Comparison of ENCODE assay signal across 22 cellular contexts in the genomic region with DNA sequence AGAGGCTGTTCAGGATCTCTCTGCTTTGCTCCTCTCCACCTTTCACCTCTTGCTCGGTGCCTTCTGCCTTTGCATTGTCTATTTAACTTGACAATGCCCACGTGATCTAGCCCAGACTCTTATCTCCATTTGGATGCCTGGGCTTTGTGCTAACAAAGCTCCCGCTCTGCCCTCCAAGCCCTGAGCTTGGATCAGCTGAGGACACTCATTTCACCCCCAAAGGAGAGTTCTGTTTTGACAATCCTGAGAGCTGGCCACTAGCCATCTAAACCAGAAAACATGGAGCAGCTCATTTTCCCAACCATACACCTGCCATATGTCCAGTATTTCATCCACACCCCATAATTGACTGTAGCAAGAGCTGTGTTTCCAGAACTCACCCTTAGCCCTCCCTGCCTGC. TPM values are rescaled to one million over a fixed set of nuclear protein-coding genes. Genes with fewer than 3 reads are reported as not detected.
DNase-seq lines count a peak whose midpoint lies in the region; ATAC-seq and TF ChIP-seq lines count a peak whose summit lies in the region.
"Had no signal": no experiment of that assay in that cellular context is flagged by ENCODE, and none has a peak within 500 bp of the region (broad histone marks: within the 10 kb centered on the region; RNA-seq: fewer than 3 reads in every experiment).

No MANE protein-coding gene starts in this region.

- H3K4me3 Mint-ChIP-seq in GM23338 (peak overlapping the region; percentile 26; the same call in 2 of the 3 replicates), chondrocyte (ENCODE audit: unreplicated experiment) (no peak overlapping the region), neural progenitor cell (no peak overlapping the region)
- no peak overlapping the region for H3K4me3 Mint-ChIP-seq in activated CD8-positive, alpha-beta T cell treated with anti-CD3 and anti-CD28 coated beads, Interleukin-2, amount 10 ng/mL, durations not matched to agents 7 days and 5 days
- H3K4me3 Mint-ChIP-seq: B cell; CD4-positive, alpha-beta memory T cell had no signal

- no peak overlapping the region for H2AFZ ChIP-seq in GM23338
- no peak overlapping the region for H2AFZ ChIP-seq in neural progenitor cell (replicated peaks)

- H3K27ac ChIP-seq in GM23338 (ENCODE audit: low read depth): no peak overlapping the region
- no peak overlapping the region for H3K27ac ChIP-seq in neural progenitor cell
- H3K27ac ChIP-seq: Peyer's patch had no signal

- peaks cover 92% of the 10 kb centered on the region for H3K4me1 Mint-ChIP-seq in GM23338
- peaks cover 29% of the 10 kb centered on the region for H3K4me1 Mint-ChIP-seq in chondrocyte (ENCODE audit: low read depth)
- H3K4me1 Mint-ChIP-seq in neural progenitor cell: peaks cover 16% of the 10 kb centered on the region
- no peaks in the 10 kb centered on the region for H3K4me1 Mint-ChIP-seq in activated CD8-positive, alpha-beta T cell treated with anti-CD3 and anti-CD28 coated beads, Interleukin-2, amount 10 ng/mL, durations not matched to agents 7 days and 5 days (ENCODE audit: low read depth)
- H3K4me1 Mint-ChIP-seq: B cell; CD4-positive, alpha-beta memory T cell had no signal

- CTCF ChIA-PET in activated CD8-positive, alpha-beta T cell treated with anti-CD3 and anti-CD28 coated beads, Interleukin-2, amount 10 ng/mL, durations not matched to agents 7 days and 5 days (lab: Charles Lee): interaction anchor here (1.4 kb wide), 1 partner anchor 149 kb away, joined by 3 read pairs; no protein-coding TSS in a partner anchor

- H4K20me1 ChIP-seq in GM23338 (replicated peaks; ENCODE audit: insufficient read depth) (peaks cover 25% of the 10 kb centered on the region), neural progenitor cell (ENCODE audit: low read depth) (peaks cover 7% of the 10 kb centered on the region)

- no peaks in the 10 kb centered on the region for H3K27me3 ChIP-seq in GM23338 (ENCODE audit: insufficient read depth)
- H3K27me3 ChIP-seq in neural progenitor cell: no peaks in the 10 kb centered on the region
- H3K27me3 ChIP-seq: MG63, Peyer's patch had no signal

- H3F3A ChIP-seq in GM23338 (replicated peaks; ENCODE audit: low read depth): no peaks in the 10 kb centered on the region; the same call in 1 of the 2 replicates
- H3F3A ChIP-seq in neural progenitor cell (ENCODE audit: low read depth): peaks cover 13% of the 10 kb centered on the region

- H3K4me1 ChIP-seq in GM23338 (ENCODE audit: insufficient read depth) (peaks cover 100% of the 10 kb centered on the region), neural progenitor cell (peaks cover 40% of the 10 kb centered on the region)
- H3K4me1 ChIP-seq: Peyer's patch had no signal

- H3K4me3 ChIP-seq in GM23338 (peak overlapping the region; percentile 12; the same call in 1 of the 2 replicates), neural progenitor cell (no peak overlapping the region)
- H3K4me3 ChIP-seq: GM12878, MG63, Peyer's patch had no signal

- H3K9me2 ChIP-seq in GM23338 (ENCODE audit: insufficient read depth): no peaks in the 10 kb centered on the region
- H3K9me2 ChIP-seq: SK-N-SH had no signal

- H3K4me2 ChIP-seq in GM23338 (peak overlapping the region; percentile 71), neural progenitor cell (peak overlapping the region; percentile 10)

- peak; percentile 67 for ATAC-seq in GM23338
- ATAC-seq in activated CD8-positive, alpha-beta T cell treated with anti-CD3 and anti-CD28 coated beads, Interleukin-2, amount 10 ng/mL, durations not matched to agents 7 days and 5 days: no peak
- ATAC-seq: GM12878 had no signal

- DNase-seq in GM23338 (ENCODE audit: low spot score): peak; percentile 58
- peak; percentile 12 for DNase-seq in NCI-H1092 (lab: John Stamatoyannopoulos, UW)
- DNase-seq in chondrocyte (ENCODE audit: low spot score): no peak
- peak; percentile 35 for DNase-seq in neural progenitor cell (ENCODE audit: low spot score)
- DNase-seq in dermis blood vessel endothelial cell: no peak
- no peak for DNase-seq in AG08396 (ENCODE audit: low spot score)
- DNase-seq in NCI-H226: no peak
- no peak for DNase-seq in activated CD8-positive, alpha-beta T cell treated with anti-CD3 and anti-CD28 coated beads, Interleukin-2, amount 10 ng/mL, durations not matched to agents 7 days and 5 days
- DNase-seq: CD4-positive, alpha-beta memory T cell; DMS79 treated with DMSO at 0.1 percent for 48 hours; GDM1; Karpas-422; MG63; NCI-H1105; NCI-H187 treated with DMSO at 0.1 percent for 48 hours; NCI-H510A; NCI-H82; Peyer's patch; SHP77; SK-N-SH had no signal

- POLR2A ChIA-PET in activated CD8-positive, alpha-beta T cell treated with anti-CD3 and anti-CD28 coated beads, Interleukin-2, amount 10 ng/mL, durations not matched to agents 7 days and 5 days (lab: Charles Lee): interaction anchor here (0.6 kb wide), 1 partner anchor 18 kb away, joined by 3 read pairs; no protein-coding TSS in a partner anchor

- peaks cover 100% of the 10 kb centered on the region for H3K79me2 ChIP-seq in GM23338 (replicated peaks; ENCODE audit: insufficient read depth)
- H3K79me2 ChIP-seq in neural progenitor cell (ENCODE audit: low read depth): peaks cover 50% of the 10 kb centered on the region

- H3K27me3 Mint-ChIP-seq in GM23338 (ENCODE audit: insufficient read depth, low read depth, poor library complexity) (no peaks in the 10 kb centered on the region), chondrocyte (ENCODE audit: low read depth) (no peaks in the 10 kb centered on the region), neural progenitor cell (ENCODE audit: insufficient read depth, low read depth) (peaks cover 4% of the 10 kb centered on the region)
- peaks cover 24% of the 10 kb centered on the region for H3K27me3 Mint-ChIP-seq in activated CD8-positive, alpha-beta T cell treated with anti-CD3 and anti-CD28 coated beads, Interleukin-2, amount 10 ng/mL, durations not matched to agents 7 days and 5 days (ENCODE audit: low read depth)

- H3K36me3 Mint-ChIP-seq in GM23338 (ENCODE audit: low read depth) (peaks cover 43% of the 10 kb centered on the region), chondrocyte (ENCODE audit: low read depth) (no peaks in the 10 kb centered on the region), neural progenitor cell (no peaks in the 10 kb centered on the region)
- no peaks in the 10 kb centered on the region for H3K36me3 Mint-ChIP-seq in activated CD8-positive, alpha-beta T cell treated with anti-CD3 and anti-CD28 coated beads, Interleukin-2, amount 10 ng/mL, durations not matched to agents 7 days and 5 days (ENCODE audit: low read depth)
- H3K36me3 Mint-ChIP-seq: CD4-positive, alpha-beta memory T cell had no signal

- TF ChIP-seq CTCF in GM23338 (conservative IDR thresholded peaks at IDR 0.05; ENCODE audit: low read depth in 2 of 2) (no peak), chondrocyte (IDR thresholded peaks at IDR 0.05) (no peak), neural progenitor cell (IDR thresholded peaks at IDR 0.05) (no peak)

- H3K9me3 ChIP-seq in neural progenitor cell (ENCODE audit: low read depth): no peaks in the 10 kb centered on the region
- H3K9me3 ChIP-seq: MG63, Peyer's patch, SK-N-SH had no signal

- H3K36me3 ChIP-seq in GM23338 (ENCODE audit: insufficient read depth): 0 out of 2 replicates have a peak, but pooled peaks cover 3% of the 10 kb centered on the region
- H3K36me3 ChIP-seq in neural progenitor cell: no peaks in the 10 kb centered on the region
- H3K36me3 ChIP-seq: Peyer's patch had no signal

- H3K27ac Mint-ChIP-seq in GM23338 (peak overlapping the region; percentile 78), chondrocyte (ENCODE audit: unreplicated experiment) (peak overlapping the region; percentile 81), neural progenitor cell (no peak overlapping the region)
- no peak overlapping the region for H3K27ac Mint-ChIP-seq in activated CD8-positive, alpha-beta T cell treated with anti-CD3 and anti-CD28 coated beads, Interleukin-2, amount 10 ng/mL, durations not matched to agents 7 days and 5 days
- H3K27ac Mint-ChIP-seq: B cell; CD4-positive, alpha-beta memory T cell had no signal

- no peaks in the 10 kb centered on the region for H3K9me3 Mint-ChIP-seq in GM23338
- H3K9me3 Mint-ChIP-seq in chondrocyte (ENCODE audit: low read depth): no peaks in the 10 kb centered on the region
- no peaks in the 10 kb centered on the region for H3K9me3 Mint-ChIP-seq in neural progenitor cell
- H3K9me3 Mint-ChIP-seq in activated CD8-positive, alpha-beta T cell treated with anti-CD3 and anti-CD28 coated beads, Interleukin-2, amount 10 ng/mL, durations not matched to agents 7 days and 5 days (ENCODE audit: insufficient read depth): no peaks in the 10 kb centered on the region
- H3K9me3 Mint-ChIP-seq: CD4-positive, alpha-beta memory T cell had no signal

- no peak overlapping the region for H3K9ac ChIP-seq in neural progenitor cell
- H3K9ac ChIP-seq: SK-N-SH had no signal

RNA-seq across cellular contexts. Expression of a gene that starts 12.8 kb away (rescaled TPM):
- total RNA-seq in GM23338 (2014; rRNA removed; shearing (Covaris generic)): 226 and 248 TPM in 2 replicates
- 60.0 and 62.9 TPM in 2 replicates for polyA plus RNA-seq in GM23338 (2016; fragmentation: Nextera tagmentation; extraction: Ambion mirVana)
- total RNA-seq in chondrocyte (31.1 to 33.0 TPM (median 31.2 TPM) in 3 replicates), neural progenitor cell (ENCODE audit: low replicate concordance) (20.6 and 36.4 TPM in 2 replicates), dermis blood vessel endothelial cell (12.6 and 14.0 TPM in 2 replicates)
- total RNA-seq in activated CD8-positive, alpha-beta T cell treated with anti-CD3 and anti-CD28 coated beads, Interleukin-2, amount 10 ng/mL, durations not matched to agents 7 days and 5 days: not detected
- total RNA-seq: CD4-positive, alpha-beta memory T cell had no signal
- polyA plus RNA-seq: CD4-positive, alpha-beta memory T cell had no signal

RNA-seq across cellular contexts. Expression of a gene that starts 26.7 kb away (rescaled TPM):
- total RNA-seq in GM23338 (2014; rRNA removed; shearing (Covaris generic)): 149 and 164 TPM in 2 replicates
- 456 and 490 TPM in 2 replicates for polyA plus RNA-seq in GM23338 (2016; fragmentation: Nextera tagmentation; extraction: Ambion mirVana)
- 43.8 to 56.3 TPM (median 44.4 TPM) in 3 replicates for total RNA-seq in chondrocyte
- 55.9 and 62.9 TPM in 2 replicates for total RNA-seq in neural progenitor cell (ENCODE audit: low replicate concordance)
- 49.9 and 56.8 TPM in 2 replicates for total RNA-seq in dermis blood vessel endothelial cell
- total RNA-seq in activated CD8-positive, alpha-beta T cell treated with anti-CD3 and anti-CD28 coated beads, Interleukin-2, amount 10 ng/mL, durations not matched to agents 7 days and 5 days: 10 to 100 TPM; 28.2 to 29.8 TPM

Comparison
In these comparisons a context has a peak if more than half of its experiments do, and no peak if none do; other contexts are left out.
1. DNase-seq: peak in GM23338 (single experiment), NCI-H1092 (single experiment) and neural progenitor cell (single experiment); none in chondrocyte (single experiment), dermis blood vessel endothelial cell (single experiment), AG08396 (single experiment), NCI-H226 (single experiment) and activated CD8-positive, alpha-beta T cell treated with anti-CD3 and anti-CD28 coated beads, Interleukin-2, amount 10 ng/mL, durations not matched to agents 7 days and 5 days (single experiment).
2. H3K27ac Mint-ChIP-seq: peak in GM23338 (single experiment) and chondrocyte (single experiment); none in neural progenitor cell (single experiment) and activated CD8-positive, alpha-beta T cell treated with anti-CD3 and anti-CD28 coated beads, Interleukin-2, amount 10 ng/mL, durations not matched to agents 7 days and 5 days (single experiment).
3. RNA of a gene that starts 12.8 kb away (total RNA-seq): 226 to 248 TPM in GM23338, 31.1 to 33.0 TPM in chondrocyte, 20.6 to 36.4 TPM in neural progenitor cell and 12.6 to 14.0 TPM in dermis blood vessel endothelial cell; not detected in activated CD8-positive, alpha-beta T cell treated with anti-CD3 and anti-CD28 coated beads, Interleukin-2, amount 10 ng/mL, durations not matched to agents 7 days and 5 days; every median in the first group is over 10 times any median in the second.